Comparison of ENCODE assay signal across 2 cellular contexts in the genomic region with DNA sequence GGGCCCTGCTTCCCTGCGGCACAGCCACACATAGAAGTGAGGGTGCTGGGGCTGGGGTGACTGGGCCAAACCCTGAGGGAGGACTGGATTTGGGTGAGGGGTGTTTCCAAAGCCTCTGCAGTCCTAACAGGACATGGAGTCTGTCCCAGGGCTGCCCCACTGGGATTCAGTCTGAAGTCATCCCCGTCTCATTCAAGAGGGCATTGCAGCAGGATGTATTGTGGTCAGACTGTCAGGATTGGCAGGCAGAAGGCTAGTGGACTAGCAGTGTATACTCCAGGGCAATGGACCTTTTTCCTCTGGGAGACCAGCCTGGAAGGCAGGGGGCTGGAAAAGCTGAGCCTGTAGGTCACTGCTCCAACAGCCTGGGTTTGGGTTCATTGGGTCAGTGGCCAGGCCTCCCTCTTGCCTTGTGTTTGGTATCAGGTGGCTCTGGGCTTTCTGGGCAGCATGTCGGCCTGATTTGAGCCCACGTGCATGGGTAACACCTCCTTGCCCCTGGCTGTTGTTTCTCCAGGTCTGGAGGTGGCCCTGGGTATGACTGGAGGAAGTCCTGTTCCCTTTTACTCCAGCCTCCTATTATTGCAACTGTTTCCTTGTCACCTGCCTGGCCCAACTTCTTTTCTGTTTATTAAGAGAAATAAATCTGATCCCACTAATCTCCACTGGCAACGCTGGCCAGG.
A peak's percentile ranks its signal among the peaks of the same experiment; 100 is the strongest.
TF ChIP-seq lines count a peak whose summit lies in the region.

No MANE protein-coding gene starts in this region.

TF ChIP-seq in IMR-90, 13 proteins besides CTCF, POLR2A, EP300 and RAD21:
- TF ChIP-seq SMC3 (IDR thresholded peaks at IDR 0.05; ENCODE audit: low read depth, low read length) (no peak), FOS (IDR thresholded peaks at IDR 0.05; ENCODE audit: low read depth, low read length) (no peak), MXI1 (IDR thresholded peaks at IDR 0.05; ENCODE audit: borderline replicate concordance, low read depth, low read length) (no peak), CHD1 (IDR thresholded peaks at IDR 0.05; ENCODE audit: low read depth, low read length) (no peak), RFX5 (IDR thresholded peaks at IDR 0.05; ENCODE audit: low read depth, low read length) (no peak), MAFK (IDR thresholded peaks at IDR 0.05; ENCODE audit: low read depth, low read length) (no peak), BHLHE40 (IDR thresholded peaks at IDR 0.05; ENCODE audit: low read depth, low read length) (no peak), CEBPB (IDR thresholded peaks at IDR 0.05; ENCODE audit: low read depth, low read length) (no peak), NFE2L2 (IDR thresholded peaks at IDR 0.05; ENCODE audit: low read depth, low read length) (no peak), RCOR1 (IDR thresholded peaks at IDR 0.05; ENCODE audit: insufficient replicate concordance, low read length) (no peak), MAZ (IDR thresholded peaks at IDR 0.05; ENCODE audit: borderline replicate concordance, low read depth, low read length) (no peak)
- TF ChIP-seq, protein P1, sequence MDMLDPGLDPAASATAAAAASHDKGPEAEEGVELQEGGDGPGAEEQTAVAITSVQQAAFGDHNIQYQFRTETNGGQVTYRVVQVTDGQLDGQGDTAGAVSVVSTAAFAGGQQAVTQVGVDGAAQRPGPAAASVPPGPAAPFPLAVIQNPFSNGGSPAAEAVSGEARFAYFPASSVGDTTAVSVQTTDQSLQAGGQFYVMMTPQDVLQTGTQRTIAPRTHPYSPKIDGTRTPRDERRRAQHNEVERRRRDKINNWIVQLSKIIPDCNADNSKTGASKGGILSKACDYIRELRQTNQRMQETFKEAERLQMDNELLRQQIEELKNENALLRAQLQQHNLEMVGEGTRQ (IDR thresholded peaks at IDR 0.05; ENCODE audit: low read depth, low read length) = no peak
- TF ChIP-seq, protein P2, sequence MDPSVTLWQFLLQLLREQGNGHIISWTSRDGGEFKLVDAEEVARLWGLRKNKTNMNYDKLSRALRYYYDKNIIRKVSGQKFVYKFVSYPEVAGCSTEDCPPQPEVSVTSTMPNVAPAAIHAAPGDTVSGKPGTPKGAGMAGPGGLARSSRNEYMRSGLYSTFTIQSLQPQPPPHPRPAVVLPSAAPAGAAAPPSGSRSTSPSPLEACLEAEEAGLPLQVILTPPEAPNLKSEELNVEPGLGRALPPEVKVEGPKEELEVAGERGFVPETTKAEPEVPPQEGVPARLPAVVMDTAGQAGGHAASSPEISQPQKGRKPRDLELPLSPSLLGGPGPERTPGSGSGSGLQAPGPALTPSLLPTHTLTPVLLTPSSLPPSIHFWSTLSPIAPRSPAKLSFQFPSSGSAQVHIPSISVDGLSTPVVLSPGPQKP (IDR thresholded peaks at IDR 0.05; ENCODE audit: borderline replicate concordance, low read depth, low read length) = no peak

TF ChIP-seq in HepG2, 621 proteins besides CTCF, POLR2A, EP300 and RAD21:
- TF ChIP-seq, protein P3, sequence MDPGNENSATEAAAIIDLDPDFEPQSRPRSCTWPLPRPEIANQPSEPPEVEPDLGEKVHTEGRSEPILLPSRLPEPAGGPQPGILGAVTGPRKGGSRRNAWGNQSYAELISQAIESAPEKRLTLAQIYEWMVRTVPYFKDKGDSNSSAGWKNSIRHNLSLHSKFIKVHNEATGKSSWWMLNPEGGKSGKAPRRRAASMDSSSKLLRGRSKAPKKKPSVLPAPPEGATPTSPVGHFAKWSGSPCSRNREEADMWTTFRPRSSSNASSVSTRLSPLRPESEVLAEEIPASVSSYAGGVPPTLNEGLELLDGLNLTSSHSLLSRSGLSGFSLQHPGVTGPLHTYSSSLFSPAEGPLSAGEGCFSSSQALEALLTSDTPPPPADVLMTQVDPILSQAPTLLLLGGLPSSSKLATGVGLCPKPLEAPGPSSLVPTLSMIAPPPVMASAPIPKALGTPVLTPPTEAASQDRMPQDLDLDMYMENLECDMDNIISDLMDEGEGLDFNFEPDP (CRISPR knock-in tag; conservative IDR thresholded peaks at IDR 0.05) = 0 out of 2 replicates have a peak, but pooled peaks have one; percentile 19
- TF ChIP-seq ZNF3 (CRISPR knock-in tag; IDR thresholded peaks at IDR 0.05) (no peak), TEAD3 (CRISPR knock-in tag; optimal IDR thresholded peaks at IDR 0.05; ENCODE audit: borderline replicate concordance) (peak; percentile 10)
- TF ChIP-seq, protein P4, sequence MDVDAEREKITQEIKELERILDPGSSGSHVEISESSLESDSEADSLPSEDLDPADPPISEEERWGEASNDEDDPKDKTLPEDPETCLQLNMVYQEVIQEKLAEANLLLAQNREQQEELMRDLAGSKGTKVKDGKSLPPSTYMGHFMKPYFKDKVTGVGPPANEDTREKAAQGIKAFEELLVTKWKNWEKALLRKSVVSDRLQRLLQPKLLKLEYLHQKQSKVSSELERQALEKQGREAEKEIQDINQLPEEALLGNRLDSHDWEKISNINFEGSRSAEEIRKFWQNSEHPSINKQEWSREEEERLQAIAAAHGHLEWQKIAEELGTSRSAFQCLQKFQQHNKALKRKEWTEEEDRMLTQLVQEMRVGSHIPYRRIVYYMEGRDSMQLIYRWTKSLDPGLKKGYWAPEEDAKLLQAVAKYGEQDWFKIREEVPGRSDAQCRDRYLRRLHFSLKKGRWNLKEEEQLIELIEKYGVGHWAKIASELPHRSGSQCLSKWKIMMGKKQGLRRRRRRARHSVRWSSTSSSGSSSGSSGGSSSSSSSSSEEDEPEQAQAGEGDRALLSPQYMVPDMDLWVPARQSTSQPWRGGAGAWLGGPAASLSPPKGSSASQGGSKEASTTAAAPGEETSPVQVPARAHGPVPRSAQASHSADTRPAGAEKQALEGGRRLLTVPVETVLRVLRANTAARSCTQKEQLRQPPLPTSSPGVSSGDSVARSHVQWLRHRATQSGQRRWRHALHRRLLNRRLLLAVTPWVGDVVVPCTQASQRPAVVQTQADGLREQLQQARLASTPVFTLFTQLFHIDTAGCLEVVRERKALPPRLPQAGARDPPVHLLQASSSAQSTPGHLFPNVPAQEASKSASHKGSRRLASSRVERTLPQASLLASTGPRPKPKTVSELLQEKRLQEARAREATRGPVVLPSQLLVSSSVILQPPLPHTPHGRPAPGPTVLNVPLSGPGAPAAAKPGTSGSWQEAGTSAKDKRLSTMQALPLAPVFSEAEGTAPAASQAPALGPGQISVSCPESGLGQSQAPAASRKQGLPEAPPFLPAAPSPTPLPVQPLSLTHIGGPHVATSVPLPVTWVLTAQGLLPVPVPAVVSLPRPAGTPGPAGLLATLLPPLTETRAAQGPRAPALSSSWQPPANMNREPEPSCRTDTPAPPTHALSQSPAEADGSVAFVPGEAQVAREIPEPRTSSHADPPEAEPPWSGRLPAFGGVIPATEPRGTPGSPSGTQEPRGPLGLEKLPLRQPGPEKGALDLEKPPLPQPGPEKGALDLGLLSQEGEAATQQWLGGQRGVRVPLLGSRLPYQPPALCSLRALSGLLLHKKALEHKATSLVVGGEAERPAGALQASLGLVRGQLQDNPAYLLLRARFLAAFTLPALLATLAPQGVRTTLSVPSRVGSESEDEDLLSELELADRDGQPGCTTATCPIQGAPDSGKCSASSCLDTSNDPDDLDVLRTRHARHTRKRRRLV (CRISPR knock-in tag; IDR thresholded peaks at IDR 0.05) = 0 out of 2 replicates have a peak, but pooled peaks have one; percentile 18
TF ChIP-seq in HepG2: peak in this region for 3.
